Comparison of ENCODE assay signal across 8 cellular contexts in genomic region chr19:12564016-12564664, GRCh38. TPM values are rescaled to one million over a fixed set of nuclear protein-coding genes. Genes with fewer than 3 reads are reported as not detected.
DNase-seq lines count a peak whose midpoint lies in the region; ATAC-seq and TF ChIP-seq lines count a peak whose summit lies in the region.

No MANE protein-coding gene starts in this region.

- no peaks in the 10 kb centered on the region for H3K9me3 ChIP-seq in CD8-positive, alpha-beta memory T cell (ENCODE audit: low read length)
- H3K9me3 ChIP-seq in lower lobe of right lung = no peaks in the 10 kb centered on the region

- CTCF ChIA-PET in CD8-positive, alpha-beta memory T cell (lab: Charles Lee) = interaction anchor here (0.7 to 2.7 kb wide), 11 partner anchors 9 to 196 kb away, joined by 3 to 19 read pairs (median 4); partner anchors contain the start of genes MAN2B1 and WDR83
- CTCF ChIA-PET in activated CD4-positive, alpha-beta memory T cell treated with anti-CD3 and anti-CD28 coated beads, Interleukin-2, amount 10 ng/mL, durations not matched to agents 7 days and 5 days (lab: Charles Lee) = interaction anchor here (0.5 to 4.6 kb wide), 10 partner anchors 9 to 112 kb away, joined by 3 to 44 read pairs (median 4); partner anchors contain the start of genes MAN2B1 and WDR83

- H3K4me1 Mint-ChIP-seq in CD8-positive, alpha-beta memory T cell = peaks cover 4 to 6% (median 5%) of the 10 kb centered on the region in 3 donors
- peaks cover 8% of the 10 kb centered on the region for H3K4me1 Mint-ChIP-seq in activated CD4-positive, alpha-beta memory T cell treated with anti-CD3 and anti-CD28 coated beads, Interleukin-2, amount 10 ng/mL, durations not matched to agents 7 days and 5 days

- no peaks in the 10 kb centered on the region for H3K27me3 ChIP-seq in CD8-positive, alpha-beta memory T cell (ENCODE audit: insufficient read depth, low read length, poor library complexity, severe bottlenecking)
- H3K27me3 ChIP-seq in lower lobe of right lung (ENCODE audit: low read depth) = no peaks in the 10 kb centered on the region

- H3K27ac ChIP-seq in CD8-positive, alpha-beta memory T cell (ENCODE audit: low read depth, low read length) = no peak overlapping the region
- H3K27ac ChIP-seq in lower lobe of right lung = no peak overlapping the region

- no peaks in the 10 kb centered on the region for H3K36me3 Mint-ChIP-seq in CD8-positive, alpha-beta memory T cell
- H3K36me3 Mint-ChIP-seq in activated CD4-positive, alpha-beta memory T cell treated with anti-CD3 and anti-CD28 coated beads, Interleukin-2, amount 10 ng/mL, durations not matched to agents 7 days and 5 days (ENCODE audit: low read depth) = no peaks in the 10 kb centered on the region

- no peak overlapping the region for H3K4me3 Mint-ChIP-seq in CD8-positive, alpha-beta memory T cell
- H3K4me3 Mint-ChIP-seq in activated CD4-positive, alpha-beta memory T cell treated with anti-CD3 and anti-CD28 coated beads, Interleukin-2, amount 10 ng/mL, durations not matched to agents 7 days and 5 days = no peak overlapping the region

- peak; percentile 96 for TF ChIP-seq CTCF in lower lobe of right lung (IDR thresholded peaks at IDR 0.05)

- intact Hi-C loops in lower lobe of right lung (cut with DNase I) = no loop called here

- ATAC-seq in lower lobe of right lung (peak; percentile 96 to 97), GM21576 (IDR thresholded peaks at IDR 0.05; ENCODE audit: unreplicated experiment) (no peak)

- peak overlapping the region in 4 of 8 donors; percentile 2 to 71 (median 44) for H3K27ac Mint-ChIP-seq in CD8-positive, alpha-beta memory T cell
- H3K27ac Mint-ChIP-seq in activated CD4-positive, alpha-beta memory T cell treated with anti-CD3 and anti-CD28 coated beads, Interleukin-2, amount 10 ng/mL, durations not matched to agents 7 days and 5 days = no peak overlapping the region

- POLR2A ChIA-PET in CD8-positive, alpha-beta memory T cell (lab: Charles Lee) = interaction anchor here (0.5 to 0.8 kb wide), 6 partner anchors 57 to 1144 kb away, joined by 3 to 7 read pairs (median 4); partner anchors contain the start of gene DHPS
- POLR2A ChIA-PET in activated CD4-positive, alpha-beta memory T cell treated with anti-CD3 and anti-CD28 coated beads, Interleukin-2, amount 10 ng/mL, durations not matched to agents 7 days and 5 days (lab: Charles Lee) = interaction anchor here (0.9 to 1.6 kb wide), 5 partner anchors 47 to 230 kb away, joined by 3 to 6 read pairs (median 4); partner anchors contain the start of genes ZNF490 and ZNF791

- peak; percentile 80 to 90 (median 86) for DNase-seq in CD8-positive, alpha-beta memory T cell
- DNase-seq in HT-29 (ENCODE audit: low spot score) (peak; percentile 82), NK-92 (lab: John Stamatoyannopoulos, UW; ENCODE audit: unreplicated experiment) (peak; percentile 58), ecto neural progenitor cell (ENCODE audit: low spot score) (peak; percentile 92), lower lobe of right lung (peak; percentile 90)
- peak; percentile 93 for DNase-seq in activated CD4-positive, alpha-beta memory T cell treated with anti-CD3 and anti-CD28 coated beads, Interleukin-2, amount 10 ng/mL, durations not matched to agents 7 days and 5 days
- DNase-seq in stimulated activated CD4-positive, alpha-beta T cell treated with anti-CD3 and anti-CD28 coated beads, TNF-alpha, amount 100 ng/mL, for 4 hours (ENCODE audit: low read depth in 3 of 3) = peak; percentile 82 to 95 (median 85)

- H3K9me3 Mint-ChIP-seq in CD8-positive, alpha-beta memory T cell = no peaks in the 10 kb centered on the region
- H3K9me3 Mint-ChIP-seq in activated CD4-positive, alpha-beta memory T cell treated with anti-CD3 and anti-CD28 coated beads, Interleukin-2, amount 10 ng/mL, durations not matched to agents 7 days and 5 days = no peaks in the 10 kb centered on the region

- H3K27me3 Mint-ChIP-seq in CD8-positive, alpha-beta memory T cell = peaks cover 0 to 3% of the 10 kb centered on the region in 2 donors
- peaks cover 2% of the 10 kb centered on the region for H3K27me3 Mint-ChIP-seq in activated CD4-positive, alpha-beta memory T cell treated with anti-CD3 and anti-CD28 coated beads, Interleukin-2, amount 10 ng/mL, durations not matched to agents 7 days and 5 days

- no peaks in the 10 kb centered on the region for H3K4me1 ChIP-seq in CD8-positive, alpha-beta memory T cell (ENCODE audit: insufficient read depth, low read length)
- no peaks in the 10 kb centered on the region for H3K4me1 ChIP-seq in lower lobe of right lung

- no peak overlapping the region for H3K4me3 ChIP-seq in CD8-positive, alpha-beta memory T cell (ENCODE audit: low read length)
- no peak overlapping the region for H3K4me3 ChIP-seq in lower lobe of right lung

- no peaks in the 10 kb centered on the region for H3K36me3 ChIP-seq in CD8-positive, alpha-beta memory T cell (ENCODE audit: insufficient read depth, low read length)
- H3K36me3 ChIP-seq in lower lobe of right lung = no peaks in the 10 kb centered on the region

RNA-seq across cellular contexts. Expression of gene ZNF564, which starts 12.9 kb away (rescaled TPM):
- total RNA-seq in CD8-positive, alpha-beta memory T cell = 1 to 10 TPM; 7.4 to 8.0 TPM
- 16.7 TPM for polyA plus RNA-seq in CD8-positive, alpha-beta memory T cell
- 1.5 and 3.0 TPM in 2 replicates for total RNA-seq in HT-29 (2014; rRNA removed; shearing (Covaris generic))
- 10 to 100 TPM in 1 of 2 experiments, 1 to 10 TPM in 1; 9.4 to 10.2 TPM for total RNA-seq in activated CD4-positive, alpha-beta memory T cell treated with anti-CD3 and anti-CD28 coated beads, Interleukin-2, amount 10 ng/mL, durations not matched to agents 7 days and 5 days
- total RNA-seq in lower lobe of right lung = 15.4 TPM

RNA-seq across cellular contexts. Expression of gene ZNF490, which starts 46.5 kb away (rescaled TPM):
- total RNA-seq in CD8-positive, alpha-beta memory T cell = 1 to 10 TPM; 8.0 to 8.4 TPM
- 6.9 TPM for polyA plus RNA-seq in CD8-positive, alpha-beta memory T cell
- 1.6 and 2.0 TPM in 2 replicates for total RNA-seq in HT-29 (2014; rRNA removed; shearing (Covaris generic))
- 10 to 100 TPM; 16.9 to 17.1 TPM for total RNA-seq in activated CD4-positive, alpha-beta memory T cell treated with anti-CD3 and anti-CD28 coated beads, Interleukin-2, amount 10 ng/mL, durations not matched to agents 7 days and 5 days
- 10.3 TPM for total RNA-seq in lower lobe of right lung

RNA-seq across cellular contexts. Expression of gene ZNF791, which starts 46.6 kb away (rescaled TPM):
- 10 to 100 TPM; 23.6 to 23.8 TPM for total RNA-seq in CD8-positive, alpha-beta memory T cell
- polyA plus RNA-seq in CD8-positive, alpha-beta memory T cell = 21.3 TPM
- total RNA-seq in HT-29 (2014; rRNA removed; shearing (Covaris generic)) = 3.0 and 4.4 TPM in 2 replicates
- 10 to 100 TPM; 39.9 to 44.3 TPM for total RNA-seq in activated CD4-positive, alpha-beta memory T cell treated with anti-CD3 and anti-CD28 coated beads, Interleukin-2, amount 10 ng/mL, durations not matched to agents 7 days and 5 days
- 27.2 TPM for total RNA-seq in lower lobe of right lung
